Comparison of ENCODE assay signal across 9 cellular contexts in the genomic region with DNA sequence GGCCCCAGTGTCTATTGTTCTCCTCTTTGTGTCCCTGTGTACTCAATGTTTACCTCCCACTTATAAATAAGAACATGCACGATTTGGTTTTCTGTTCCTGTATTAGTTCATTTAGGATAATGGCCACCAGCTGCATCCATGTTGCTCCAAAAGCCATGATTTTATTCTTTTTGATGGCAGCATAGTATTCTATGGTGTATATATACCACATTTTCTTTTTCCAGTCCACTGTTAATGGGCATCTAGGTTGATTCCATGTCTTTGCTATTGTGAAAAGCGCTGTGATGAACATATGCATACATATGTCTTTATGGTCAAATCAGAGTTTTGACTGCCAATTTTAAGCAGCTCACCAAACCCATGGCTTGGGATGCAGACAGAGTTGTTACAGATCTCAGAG. TPM values are rescaled to one million over a fixed set of nuclear protein-coding genes. Genes with fewer than 3 reads are reported as not detected.
"Had no signal": no experiment of that assay in that cellular context is flagged by ENCODE, and none has a peak within 500 bp of the region (broad histone marks: within the 10 kb centered on the region; RNA-seq: fewer than 3 reads in every experiment).

No MANE protein-coding gene starts in this region.

- ATAC-seq: HepG2 had no signal

- H3K4me2 ChIP-seq: KMS-11 had no signal

- H3K27ac Mint-ChIP-seq: IgD-negative memory B cell had no signal

- H3K9ac ChIP-seq: KMS-11 had no signal

- DNase-seq: KG1 had no signal

- H3K36me3 Mint-ChIP-seq: IgD-negative memory B cell had no signal

- H3K4me1 Mint-ChIP-seq: IgD-negative memory B cell had no signal

- FAIRE-seq: HepG2, HTR-8/SVneo had no signal

- H3K27ac ChIP-seq: HL-60, KMS-11 had no signal

RNA-seq across cellular contexts. Expression of gene ANP32D, which starts 17.2 kb away (rescaled TPM):
- total RNA-seq: HepG2, HT-29, HT1080, IMR-90 had no signal
- polyA plus RNA-seq: HepG2, IgD-negative memory B cell, IMR-90 had no signal

RNA-seq across cellular contexts. Expression of gene C12orf54, which starts 27.2 kb away (rescaled TPM):
- total RNA-seq: HepG2, HT-29, HT1080, IMR-90 had no signal
- polyA plus RNA-seq: HepG2, IgD-negative memory B cell, IMR-90 had no signal
